ENCODE assay signal across 8 cellular contexts in the genomic region with DNA sequence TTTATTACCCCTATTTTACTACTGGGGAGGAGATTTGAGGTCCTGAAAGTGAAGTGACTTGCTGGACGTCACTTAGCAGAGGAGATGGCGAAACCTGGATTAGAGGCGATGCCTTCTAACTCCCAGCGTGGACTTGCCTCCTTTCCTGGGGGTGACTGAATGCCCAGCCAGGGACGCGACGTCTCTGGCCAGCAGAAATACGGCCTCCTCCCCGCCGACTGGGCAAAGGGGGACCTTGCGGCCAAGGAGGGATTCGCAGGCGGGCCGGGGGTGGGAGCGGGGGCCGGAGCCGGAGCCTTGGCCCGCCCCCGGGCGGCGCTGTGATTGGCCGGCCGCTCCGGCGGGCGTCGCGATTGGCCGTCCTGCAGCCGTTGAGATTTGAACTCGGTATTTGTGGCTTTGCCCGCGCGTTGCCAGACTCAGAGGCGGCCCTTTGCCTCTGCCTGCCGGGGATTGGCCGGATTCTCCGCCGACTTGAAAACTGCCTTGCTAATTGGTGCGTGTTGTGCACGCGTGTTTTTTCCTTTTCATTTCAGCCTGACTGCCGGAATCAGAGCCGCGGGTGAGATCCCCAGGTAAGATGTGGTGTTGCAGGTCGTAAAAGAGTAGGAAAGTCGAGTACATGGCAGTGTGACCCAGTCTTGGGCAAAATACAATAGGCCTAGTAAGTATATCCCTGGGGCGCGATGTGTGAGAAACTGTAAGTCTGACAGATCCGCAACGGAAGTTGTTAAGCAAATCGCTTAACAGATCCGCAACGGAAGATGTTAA.
DNase-seq lines count a peak whose midpoint lies in the region; ATAC-seq and TF ChIP-seq lines count a peak whose summit lies in the region.

A gene with protein sequence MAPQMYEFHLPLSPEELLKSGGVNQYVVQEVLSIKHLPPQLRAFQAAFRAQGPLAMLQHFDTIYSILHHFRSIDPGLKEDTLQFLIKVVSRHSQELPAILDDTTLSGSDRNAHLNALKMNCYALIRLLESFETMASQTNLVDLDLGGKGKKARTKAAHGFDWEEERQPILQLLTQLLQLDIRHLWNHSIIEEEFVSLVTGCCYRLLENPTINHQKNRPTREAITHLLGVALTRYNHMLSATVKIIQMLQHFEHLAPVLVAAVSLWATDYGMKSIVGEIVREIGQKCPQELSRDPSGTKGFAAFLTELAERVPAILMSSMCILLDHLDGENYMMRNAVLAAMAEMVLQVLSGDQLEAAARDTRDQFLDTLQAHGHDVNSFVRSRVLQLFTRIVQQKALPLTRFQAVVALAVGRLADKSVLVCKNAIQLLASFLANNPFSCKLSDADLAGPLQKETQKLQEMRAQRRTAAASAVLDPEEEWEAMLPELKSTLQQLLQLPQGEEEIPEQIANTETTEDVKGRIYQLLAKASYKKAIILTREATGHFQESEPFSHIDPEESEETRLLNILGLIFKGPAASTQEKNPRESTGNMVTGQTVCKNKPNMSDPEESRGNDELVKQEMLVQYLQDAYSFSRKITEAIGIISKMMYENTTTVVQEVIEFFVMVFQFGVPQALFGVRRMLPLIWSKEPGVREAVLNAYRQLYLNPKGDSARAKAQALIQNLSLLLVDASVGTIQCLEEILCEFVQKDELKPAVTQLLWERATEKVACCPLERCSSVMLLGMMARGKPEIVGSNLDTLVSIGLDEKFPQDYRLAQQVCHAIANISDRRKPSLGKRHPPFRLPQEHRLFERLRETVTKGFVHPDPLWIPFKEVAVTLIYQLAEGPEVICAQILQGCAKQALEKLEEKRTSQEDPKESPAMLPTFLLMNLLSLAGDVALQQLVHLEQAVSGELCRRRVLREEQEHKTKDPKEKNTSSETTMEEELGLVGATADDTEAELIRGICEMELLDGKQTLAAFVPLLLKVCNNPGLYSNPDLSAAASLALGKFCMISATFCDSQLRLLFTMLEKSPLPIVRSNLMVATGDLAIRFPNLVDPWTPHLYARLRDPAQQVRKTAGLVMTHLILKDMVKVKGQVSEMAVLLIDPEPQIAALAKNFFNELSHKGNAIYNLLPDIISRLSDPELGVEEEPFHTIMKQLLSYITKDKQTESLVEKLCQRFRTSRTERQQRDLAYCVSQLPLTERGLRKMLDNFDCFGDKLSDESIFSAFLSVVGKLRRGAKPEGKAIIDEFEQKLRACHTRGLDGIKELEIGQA (N-terminal part only) (plus strand): TSS at position 523 of the 771 bp plus-strand sequence. CDS start 997 bp downstream, outside the sequence.

- no peaks in the 10 kb centered on the region for H3K27me3 Mint-ChIP-seq in central memory CD8-positive, alpha-beta T cell

- peaks cover 40% of the 10 kb centered on the region for H3K4me1 Mint-ChIP-seq in central memory CD8-positive, alpha-beta T cell

- DNase-seq in AG09319 (ENCODE audit: extremely low read depth, low read depth) (peak; percentile 85), NCI-H345 treated with DMSO at 0.1 percent for 48 hours (lab: John Stamatoyannopoulos, UW; ENCODE audit: unreplicated experiment) (peak; percentile 96), islet precursor cell (peak; percentile 100)
- peak; percentile 94 for DNase-seq in activated CD4-positive, CD25-positive, alpha-beta regulatory T cell treated with anti-CD3 and anti-CD28 coated beads, Interleukin-2, amount 50 U/mL, for 16 hours (ENCODE audit: low read depth, low spot score)
- peak; percentile 87 to 91 for DNase-seq in central memory CD8-positive, alpha-beta T cell (ENCODE audit: low spot score in 2 of 2)
- peak; percentile 89 to 95 (median 93) for DNase-seq in stimulated activated CD4-positive, alpha-beta T cell treated with anti-CD3 and anti-CD28 coated beads, Interleukin-12 subunit alpha, Interleukin-12 subunit beta, amount 100 ng/mL, for 48 hours (ENCODE audit: low read depth in 2 of 3, low spot score in 1 of 3)

- TF ChIP-seq CTCF in AG09319 (IDR thresholded peaks at IDR 0.05; ENCODE audit: low read depth, low read length) = peak; percentile 1; the same call in 1 of the 2 replicates

- peak within 1 kb of the TSS; percentile 91 for H3K27ac Mint-ChIP-seq in central memory CD8-positive, alpha-beta T cell (ENCODE audit: low read depth)

- H3K36me3 Mint-ChIP-seq in central memory CD8-positive, alpha-beta T cell (ENCODE audit: insufficient read depth) = peaks cover 32% of the 10 kb centered on the region

- peak within 1 kb of the TSS; percentile 86 for H3K4me3 Mint-ChIP-seq in central memory CD8-positive, alpha-beta T cell

- ATAC-seq in GM19023 (IDR thresholded peaks at IDR 0.05; ENCODE audit: unreplicated experiment) (peak; percentile 87), HG03280 (IDR thresholded peaks at IDR 0.05; ENCODE audit: unreplicated experiment) (peak; percentile 86)
- peak; percentile 84 for ATAC-seq in central memory CD8-positive, alpha-beta T cell (replicated peaks; ENCODE audit: extremely low read depth, poor library complexity, severe bottlenecking)

- H3K9me3 Mint-ChIP-seq in central memory CD8-positive, alpha-beta T cell = no peaks in the 10 kb centered on the region

Comparison
In these comparisons a context has a peak if more than half of its experiments do, and no peak if none do; other contexts are left out.
1. Peak in every context shown above with its lines: DNase-seq and ATAC-seq.